Comparison of ENCODE assay signal across 16 cellular contexts in genomic region chr14:55188686-55189295, GRCh38. TPM values are rescaled to one million over a fixed set of nuclear protein-coding genes. Genes with fewer than 3 reads are reported as not detected.
DNase-seq lines count a peak whose midpoint lies in the region; ATAC-seq and TF ChIP-seq lines count a peak whose summit lies in the region.
"Had no signal": no experiment of that assay in that cellular context is flagged by ENCODE, and none has a peak within 500 bp of the region (broad histone marks: within the 10 kb centered on the region; RNA-seq: fewer than 3 reads in every experiment).

No MANE protein-coding gene starts in this region.

- H3K4me3 ChIP-seq in HUES64 (ENCODE audit: low read length) (peak overlapping the region; percentile 79; the same call in 1 of the 2 replicates), cardiac fibroblast (replicated peaks in 1 of 2; ENCODE audit: low read depth in 2 of 2, low read length in 2 of 2) (no peak overlapping the region), osteoblast (ENCODE audit: insufficient read depth, low read length) (no peak overlapping the region), gastrocnemius medialis (no peak overlapping the region)
- H3K4me3 ChIP-seq: right atrium auricular region, SJSA1 had no signal

- H3K27me3 ChIP-seq in HUES64 (ENCODE audit: insufficient read depth, low read length) (no peaks in the 10 kb centered on the region), osteoblast (ENCODE audit: insufficient read depth, low read length) (no peaks in the 10 kb centered on the region), gastrocnemius medialis (no peaks in the 10 kb centered on the region)
- H3K27me3 ChIP-seq: brain microvascular endothelial cell, right atrium auricular region, SJSA1 had no signal

- H3K4me2 ChIP-seq in osteoblast (ENCODE audit: insufficient read depth, low read length) = peak overlapping the region; percentile 97

- WGBS in HUES64 = 97% methylated on average over 4 of the region's 4 CpGs

- H3K27ac ChIP-seq in HUES64 (ENCODE audit: low read depth, low read length) = no peak overlapping the region
- H3K27ac ChIP-seq in osteoblast (ENCODE audit: low read depth, low read length) = peak overlapping the region; percentile 40
- no peak overlapping the region for H3K27ac ChIP-seq in gastrocnemius medialis
- H3K27ac ChIP-seq: brain microvascular endothelial cell, right atrium auricular region, SJSA1 had no signal

- DNase-seq in activated CD8-positive, alpha-beta memory T cell treated with anti-CD3 and anti-CD28 coated beads, Interleukin-2, amount 10 ng/mL, durations not matched to agents 7 days and 5 days = no peak
- no peak for DNase-seq in activated CD8-positive, alpha-beta memory T cell treated with anti-CD3 and anti-CD28 coated beads, Interleukin-2, amount 50 U/mL, for 48 hours
- DNase-seq in cardiac fibroblast (ENCODE audit: low read depth in 2 of 2) (peak; percentile 24 to 47), osteoblast (ENCODE audit: insufficient read length, low spot score, missing footprints) (peak; percentile 56), gastrocnemius medialis (no peak), HEK293T (ENCODE audit: extremely low spot score) (no peak)
- DNase-seq: activated CD4-positive, alpha-beta T cell treated with anti-CD3 and anti-CD28 coated beads for 1 hour; activated effector memory CD4-positive, alpha-beta T cell treated with anti-CD3 and anti-CD28 coated beads, Interleukin-2, amount 50 U/mL, for 16 hours; brain microvascular endothelial cell; head of caudate nucleus; left cardiac atrium; NCI-H2107 had no signal

- intact Hi-C loops in gastrocnemius medialis (cut with DNase I; ENCODE audit: low total_unique reads) = no loop called here

- peak overlapping the region; percentile 94 for H3K4me3 Mint-ChIP-seq in activated CD8-positive, alpha-beta memory T cell treated with anti-CD3 and anti-CD28 coated beads, Interleukin-2, amount 10 ng/mL, durations not matched to agents 7 days and 5 days

- H3K4me1 ChIP-seq in HUES64 (ENCODE audit: insufficient read depth, low read length) (peaks cover 16% of the 10 kb centered on the region), osteoblast (ENCODE audit: insufficient read depth, low read length) (peaks cover 29% of the 10 kb centered on the region), gastrocnemius medialis (peaks cover 6 to 7% of the 10 kb centered on the region in 2 donors)

- no peak for TF ChIP-seq POLR2A in gastrocnemius medialis (IDR thresholded peaks at IDR 0.05)

- POLR2A ChIA-PET in HEK293T (lab: Yijun Ruan, JAX) = no interaction called here

- no peak overlapping the region for H3K9ac ChIP-seq in HUES64 (ENCODE audit: low read depth, low read length)

- no peak for TF ChIP-seq CTCF in cardiac fibroblast (IDR thresholded peaks at IDR 0.05; ENCODE audit: low read depth, low read length)
- TF ChIP-seq CTCF in osteoblast (IDR thresholded peaks at IDR 0.05; ENCODE audit: extremely low read depth, low read depth, low read length) = no peak
- no peak for TF ChIP-seq CTCF in gastrocnemius medialis (IDR thresholded peaks at IDR 0.05 in 4 of 5, conservative IDR thresholded peaks at IDR 0.05 in 1 of 5)

- no peaks in the 10 kb centered on the region for H3K27me3 Mint-ChIP-seq in activated CD8-positive, alpha-beta memory T cell treated with anti-CD3 and anti-CD28 coated beads, Interleukin-2, amount 10 ng/mL, durations not matched to agents 7 days and 5 days

- in situ Hi-C loops in gastrocnemius medialis (cut with MboI; ENCODE audit: low sequenced_read_pairs in 4 of 4) = no loop called here

- no peak overlapping the region for H3K27ac Mint-ChIP-seq in activated CD8-positive, alpha-beta memory T cell treated with anti-CD3 and anti-CD28 coated beads, Interleukin-2, amount 10 ng/mL, durations not matched to agents 7 days and 5 days

- no peak for ATAC-seq in activated CD8-positive, alpha-beta memory T cell treated with anti-CD3 and anti-CD28 coated beads, Interleukin-2, amount 10 ng/mL, durations not matched to agents 7 days and 5 days
- ATAC-seq in gastrocnemius medialis (no peak), GM18511 (IDR thresholded peaks at IDR 0.05; ENCODE audit: unreplicated experiment) (no peak)
- ATAC-seq: left cardiac atrium had no signal

- H3K9me3 Mint-ChIP-seq in activated CD8-positive, alpha-beta memory T cell treated with anti-CD3 and anti-CD28 coated beads, Interleukin-2, amount 10 ng/mL, durations not matched to agents 7 days and 5 days (ENCODE audit: low read depth) = no peaks in the 10 kb centered on the region

- peak overlapping the region; percentile 4 for H2AFZ ChIP-seq in osteoblast (ENCODE audit: low read length)

- no peaks in the 10 kb centered on the region for H4K20me1 ChIP-seq in osteoblast (ENCODE audit: insufficient read depth, low read length)

- H3K9me3 ChIP-seq in HUES64 (ENCODE audit: insufficient read depth, low read depth, low read length) (no peaks in the 10 kb centered on the region), osteoblast (ENCODE audit: low read depth, low read length) (no peaks in the 10 kb centered on the region), gastrocnemius medialis (no peaks in the 10 kb centered on the region)
- H3K9me3 ChIP-seq: right atrium auricular region had no signal

- H3K36me3 Mint-ChIP-seq in activated CD8-positive, alpha-beta memory T cell treated with anti-CD3 and anti-CD28 coated beads, Interleukin-2, amount 10 ng/mL, durations not matched to agents 7 days and 5 days = peaks cover 39% of the 10 kb centered on the region

- H3K4me1 Mint-ChIP-seq in activated CD8-positive, alpha-beta memory T cell treated with anti-CD3 and anti-CD28 coated beads, Interleukin-2, amount 10 ng/mL, durations not matched to agents 7 days and 5 days = peaks cover 38% of the 10 kb centered on the region

- peaks cover 53% of the 10 kb centered on the region for H3K79me2 ChIP-seq in osteoblast (ENCODE audit: insufficient read depth, low read length)

- CTCF ChIA-PET in activated CD8-positive, alpha-beta memory T cell treated with anti-CD3 and anti-CD28 coated beads, Interleukin-2, amount 10 ng/mL, durations not matched to agents 7 days and 5 days (lab: Charles Lee) = no interaction called here
- CTCF ChIA-PET in HEK293T (lab: Yijun Ruan, JAX) = no interaction called here

- peaks cover 46% of the 10 kb centered on the region for H3K36me3 ChIP-seq in HUES64 (ENCODE audit: insufficient read depth, low read length)
- H3K36me3 ChIP-seq in osteoblast (ENCODE audit: insufficient read depth, low read length) = no peaks in the 10 kb centered on the region
- H3K36me3 ChIP-seq in gastrocnemius medialis = no peaks in the 10 kb centered on the region
- H3K36me3 ChIP-seq: brain microvascular endothelial cell, right atrium auricular region had no signal

TF ChIP-seq in HEK293T, 16 proteins besides CTCF, POLR2A, EP300 and RAD21:
- TF ChIP-seq HDGF (IDR thresholded peaks at IDR 0.05; ENCODE audit: borderline replicate concordance) (no peak), TARDBP (IDR thresholded peaks at IDR 0.05) (no peak), BHLHE40 (IDR thresholded peaks at IDR 0.05; ENCODE audit: borderline replicate concordance) (no peak)

RNA-seq across cellular contexts. Expression of gene DLGAP5, which starts 2.6 kb away (rescaled TPM):
- total RNA-seq in activated CD8-positive, alpha-beta memory T cell treated with anti-CD3 and anti-CD28 coated beads, Interleukin-2, amount 10 ng/mL, durations not matched to agents 7 days and 5 days = 100 to 1,000 TPM in 1 of 2 experiments, 10 to 100 TPM in 1; 98.8 to 116 TPM
- 73.6 TPM for polyA plus RNA-seq in HUES64 (2013, experiment 1 of 2)
- polyA plus RNA-seq in HUES64 (2013, experiment 2 of 2) = 88.2 TPM
- total RNA-seq in osteoblast = 4.1 and 5.1 TPM in 2 replicates
- not detected for total RNA-seq in gastrocnemius medialis

RNA-seq across cellular contexts. Expression of gene LGALS3, which starts 59.7 kb away (rescaled TPM):
- total RNA-seq in activated CD8-positive, alpha-beta memory T cell treated with anti-CD3 and anti-CD28 coated beads, Interleukin-2, amount 10 ng/mL, durations not matched to agents 7 days and 5 days = 100 to 1,000 TPM in 1 of 2 experiments, 10 to 100 TPM in 1; 88.3 to 138 TPM
- 2.6 TPM for polyA plus RNA-seq in HUES64 (2013, experiment 1 of 2)
- 4.8 TPM for polyA plus RNA-seq in HUES64 (2013, experiment 2 of 2)
- total RNA-seq in osteoblast (368 and 433 TPM in 2 replicates), gastrocnemius medialis (100 to 1,000 TPM in 1 of 4 donors, 10 to 100 TPM in 3; 68.0 to 124 (median 80.6) TPM)

Comparison
In these comparisons a context has a peak if more than half of its experiments do, and no peak if none do; other contexts are left out.
1. DNase-seq: peak in cardiac fibroblast (2 of 2) and osteoblast (single experiment); none in activated CD8-positive, alpha-beta memory T cell treated with anti-CD3 and anti-CD28 coated beads, Interleukin-2, amount 10 ng/mL, durations not matched to agents 7 days and 5 days (single experiment), activated CD8-positive, alpha-beta memory T cell treated with anti-CD3 and anti-CD28 coated beads, Interleukin-2, amount 50 U/mL, for 48 hours (single experiment), gastrocnemius medialis (0 of 2) and HEK293T (single experiment).
2. RNA of gene DLGAP5, which starts 2.6 kb away (total RNA-seq): 98.8 to 116 TPM in activated CD8-positive, alpha-beta memory T cell treated with anti-CD3 and anti-CD28 coated beads, Interleukin-2, amount 10 ng/mL, durations not matched to agents 7 days and 5 days; 4.1 to 5.1 TPM in osteoblast and not detected in gastrocnemius medialis; every median in the first group is over 10 times any median in the second.